Comparison of ENCODE assay signal across 34 cellular contexts in the genomic region with DNA sequence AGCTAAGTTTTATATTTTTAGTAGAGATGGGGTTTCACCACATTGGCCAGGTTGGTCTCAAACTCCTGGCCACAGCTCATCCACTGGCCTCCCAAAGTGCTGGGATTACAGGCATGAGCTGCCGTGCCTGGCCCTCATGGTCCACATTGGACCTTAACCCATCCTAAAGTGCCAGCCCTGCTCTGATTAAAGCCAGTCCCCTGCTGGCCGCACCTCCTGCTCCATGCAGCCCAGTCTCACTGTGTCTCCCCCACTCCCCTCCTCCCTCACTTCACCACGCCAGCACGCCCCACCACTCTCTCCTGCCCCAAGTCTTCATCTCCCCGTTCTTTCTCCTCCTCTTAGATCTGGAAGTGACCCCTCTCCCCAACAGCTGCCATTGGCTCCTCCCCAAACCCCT.
"Had no signal": no experiment of that assay in that cellular context is flagged by ENCODE, and none has a peak within 500 bp of the region (broad histone marks: within the 10 kb centered on the region; RNA-seq: fewer than 3 reads in every experiment).

No MANE protein-coding gene starts in this region.

- H3K9me3 Mint-ChIP-seq: activated B cell treated with CpG ODN at 0.5 μM for 24 hours; activated CD8-positive, alpha-beta T cell treated with anti-CD3 and anti-CD28 coated beads for 36 hours; activated T-cell treated with anti-CD3 and anti-CD28 coated beads, Interleukin-2, amount 50 U/mL, for 4 hours; activated T-helper 17 cell treated with anti-CD3 and anti-CD28 coated beads, Interleukin-2, amount 50 U/mL, for 72 hours; central memory CD8-positive, alpha-beta T cell; dendritic cell treated with granulocyte-macrophage colony-stimulating factor and Interleukin-4, amounts not matched to agents 40 ng/mL and 50 ng/mL, for 4 days; endodermal cell; T-helper 2 cell treated with Interferon-gamma antibody and Interleukin-4, amounts not matched to agents 5 μg/mL and 100 μg/mL, for 36 hours had no signal

- DNase-seq: activated B cell treated with CpG ODN at 0.5 μM for 24 hours; activated CD4-positive, alpha-beta T cell treated with anti-CD3 and anti-CD28 coated beads for 48 hours; activated CD4-positive, alpha-beta T cell treated with anti-CD3 and anti-CD28 coated beads, Interleukin-2, amount 50 U/mL, for 1 hour; activated CD4-positive, alpha-beta T cell treated with anti-CD3 and anti-CD28 coated beads, Interleukin-2, amount 50 U/mL, for 48 hours; activated CD8-positive, alpha-beta memory T cell treated with anti-CD3 and anti-CD28 coated beads for 24 hours; activated CD8-positive, alpha-beta T cell treated with anti-CD3 and anti-CD28 coated beads for 36 hours; activated effector memory CD4-positive, alpha-beta T cell treated with Interleukin-2 at 50 U/mL for 16 hours; activated gamma-delta T cell treated with Interleukin-2 at 50 U/mL for 16 hours; activated naive CD4-positive, alpha-beta T cell treated with anti-CD3 and anti-CD28 coated beads, Interleukin-2, amount 50 U/mL, for 16 hours; activated naive CD4-positive, alpha-beta T cell treated with Interleukin-2 at 50 U/mL for 16 hours; activated T-cell treated with anti-CD3 and anti-CD28 coated beads, Interleukin-2, amount 50 U/mL, for 4 hours; amniotic stem cell; anterior cingulate cortex; brain microvascular endothelial cell; effector memory CD4-positive, alpha-beta T cell; endodermal cell; erythroblast; foreskin keratinocyte; gastrocnemius medialis; glutamatergic neuron; heart left ventricle; T-helper 17 cell; T1000 had no signal

- H3K36me3 ChIP-seq: brain microvascular endothelial cell, esophagus muscularis mucosa, gastrocnemius medialis, heart left ventricle, WERI-Rb-1 had no signal

- H3K27me3 ChIP-seq: brain microvascular endothelial cell had no signal

- H3K9me3 ChIP-seq: esophagus muscularis mucosa, gastrocnemius medialis, heart left ventricle had no signal

- H3K4me3 Mint-ChIP-seq: activated B cell treated with CpG ODN at 0.5 μM for 24 hours; activated CD8-positive, alpha-beta T cell treated with anti-CD3 and anti-CD28 coated beads for 36 hours; activated naive CD8-positive, alpha-beta T cell; activated T-cell treated with anti-CD3 and anti-CD28 coated beads, Interleukin-2, amount 50 U/mL, for 4 hours; activated T-helper 17 cell treated with anti-CD3 and anti-CD28 coated beads, Interleukin-2, amount 50 U/mL, for 72 hours; central memory CD8-positive, alpha-beta T cell; dendritic cell treated with granulocyte-macrophage colony-stimulating factor and Interleukin-4, amounts not matched to agents 40 ng/mL and 50 ng/mL, for 4 days; endodermal cell; T-helper 17 cell; T-helper 2 cell treated with Interferon-gamma antibody and Interleukin-4, amounts not matched to agents 5 μg/mL and 100 μg/mL, for 36 hours had no signal

- H3K36me3 Mint-ChIP-seq: activated naive CD8-positive, alpha-beta T cell had no signal

- H3K27ac ChIP-seq: brain microvascular endothelial cell, coronary artery, esophagus muscularis mucosa, foreskin keratinocyte, gastrocnemius medialis, heart left ventricle, WERI-Rb-1 had no signal

- H3K4me1 Mint-ChIP-seq: activated B cell treated with CpG ODN at 0.5 μM for 24 hours; activated T-helper 17 cell treated with anti-CD3 and anti-CD28 coated beads, Interleukin-2, amount 50 U/mL, for 72 hours; central memory CD8-positive, alpha-beta T cell; endodermal cell; T-helper 17 cell had no signal

- H3K27ac Mint-ChIP-seq: activated B cell treated with CpG ODN at 0.5 μM for 24 hours; activated CD8-positive, alpha-beta T cell treated with anti-CD3 and anti-CD28 coated beads for 36 hours; activated naive CD8-positive, alpha-beta T cell; activated T-helper 17 cell treated with anti-CD3 and anti-CD28 coated beads, Interleukin-2, amount 50 U/mL, for 72 hours; dendritic cell treated with granulocyte-macrophage colony-stimulating factor and Interleukin-4, amounts not matched to agents 40 ng/mL and 50 ng/mL, for 4 days; endodermal cell; T-helper 17 cell; T-helper 2 cell treated with Interferon-gamma antibody and Interleukin-4, amounts not matched to agents 5 μg/mL and 100 μg/mL, for 36 hours had no signal

- FAIRE-seq: astrocyte, bronchial epithelial cell had no signal

- ATAC-seq: foreskin keratinocyte, gastrocnemius medialis had no signal

- H3K4me3 ChIP-seq: coronary artery, dorsolateral prefrontal cortex, esophagus muscularis mucosa, gastrocnemius medialis, heart left ventricle had no signal

- H3K4me1 ChIP-seq: esophagus muscularis mucosa, foreskin keratinocyte, gastrocnemius medialis, heart left ventricle had no signal
